ENCODE assay signal across 10 cellular contexts in genomic region chr19:678791-679388, GRCh38. TPM values are rescaled to one million over a fixed set of nuclear protein-coding genes. Genes with fewer than 3 reads are reported as not detected.
A peak's percentile ranks its signal among the peaks of the same experiment; 100 is the strongest.
DNase-seq lines count a peak whose midpoint lies in the region; ATAC-seq, FAIRE-seq and TF ChIP-seq lines count a peak whose summit lies in the region.
"Had no signal": no experiment of that assay in that cellular context is flagged by ENCODE, and none has a peak within 500 bp of the region (broad histone marks: within the 10 kb centered on the region; RNA-seq: fewer than 3 reads in every experiment).

No MANE protein-coding gene starts in this region.

- H3K4me3 ChIP-seq in AG04449 (ENCODE audit: low read depth, low read length) (peak overlapping the region; percentile 64), HUES6 (ENCODE audit: low read depth, low read length) (peak overlapping the region; percentile 78), K562 (peak overlapping the region; percentile 94), muscle layer of colon (ENCODE audit: low read depth in 1 of 2, low read length in 2 of 2) (peak overlapping the region in 1 of 2 donors; percentile 58)

- peaks cover 8% of the 10 kb centered on the region for H3K79me2 ChIP-seq in K562 (ENCODE audit: control insufficient read depth, insufficient read depth, low read length)

- 91% methylated on average over 14 of the region's 16 CpGs for WGBS in K562 (ENCODE audit: insufficient coverage, low coverage, missing lambda C conversion rate)

- no peak for FAIRE-seq in K562 (lab: Jason Lieb, UNC)
- FAIRE-seq: frontal cortex had no signal

- peak overlapping the region; percentile 80; the same call in 1 of the 2 replicates for H3K4me2 ChIP-seq in K562 (ENCODE audit: insufficient read depth, low read length)

- intact Hi-C loops in K562 (cut with micrococcal nuclease), result no loop called here

- peaks cover 10% of the 10 kb centered on the region for H3K9me1 ChIP-seq in K562 (ENCODE audit: control insufficient read depth, insufficient read depth, low read length)

- no peak for TF ChIP-seq RAD21 in K562 (CRISPR knock-in tag; conservative IDR thresholded peaks at IDR 0.05 in 1 of 2, IDR thresholded peaks at IDR 0.05 in 1 of 2)

- DNase-seq in AG04449 (ENCODE audit: low read depth, low spot score), result no peak
- DNase-seq in K562 (ENCODE audit: extremely low read depth in 1 of 4, low spot score in 3 of 4), result no peak
- no peak for DNase-seq in foreskin melanocyte

- ATAC-seq in K562 (no peak), GM18861 (IDR thresholded peaks at IDR 0.05; ENCODE audit: unreplicated experiment) (no peak), HG03045 (IDR thresholded peaks at IDR 0.05; ENCODE audit: unreplicated experiment) (no peak), GM18517 (IDR thresholded peaks at IDR 0.05; ENCODE audit: unreplicated experiment) (no peak)

- TF ChIP-seq CTCF in AG04449 (IDR thresholded peaks at IDR 0.05; ENCODE audit: insufficient read depth, low read length, missing control alignments), result no peak
- TF ChIP-seq CTCF in K562 (IDR thresholded peaks at IDR 0.05 in 2 of 3, conservative IDR thresholded peaks at IDR 0.05 in 1 of 3; ENCODE audit: insufficient read depth in 2 of 3, low read depth in 1 of 3, low read length in 3 of 3), result no peak

- no peaks in the 10 kb centered on the region for H3K9me3 ChIP-seq in HUES6 (ENCODE audit: control insufficient read depth, insufficient read depth, low read depth, low read length)
- no peaks in the 10 kb centered on the region for H3K9me3 ChIP-seq in K562 (replicated peaks; ENCODE audit: control insufficient read depth, insufficient read depth, low read depth, low read length)
- H3K9me3 ChIP-seq in muscle layer of colon (ENCODE audit: low read length), result no peaks in the 10 kb centered on the region

- CTCF ChIA-PET in AG04449 (lab: Yijun Ruan, JAX) (interaction anchor here (0.8 to 1.7 kb wide), 6 partner anchors 10 to 174 kb away, joined by 3 to 7 read pairs (median 4); partner anchors contain the start of gene RNF126), K562 (lab: Yijun Ruan, JAX; ENCODE audit: low intra/inter-chr PET ratio) (interaction anchor here (0.8 kb wide), 1 partner anchor 14 kb away, joined by 3 read pairs; no protein-coding TSS in a partner anchor)

- H3K27ac ChIP-seq in HUES6 (ENCODE audit: low read depth, low read length) (no peak overlapping the region), K562 (ENCODE audit: extremely low read depth, low read depth, low read length) (no peak overlapping the region), muscle layer of colon (ENCODE audit: low read depth, low read length) (peak overlapping the region; percentile 73)

- H2AFZ ChIP-seq in K562 (ENCODE audit: low read depth, low read length), result no peak overlapping the region

- no peak for TF ChIP-seq POLR2A in K562 (conservative IDR thresholded peaks at IDR 0.05)

- H3K36me3 ChIP-seq in HUES6 (ENCODE audit: control insufficient read depth, insufficient read depth, low read length) (no peaks in the 10 kb centered on the region), K562 (ENCODE audit: control insufficient read depth, insufficient read depth, low read length) (no peaks in the 10 kb centered on the region), muscle layer of colon (ENCODE audit: insufficient read depth, low read length) (no peaks in the 10 kb centered on the region)

- peaks cover 19% of the 10 kb centered on the region for H3K4me1 ChIP-seq in HUES6 (ENCODE audit: control insufficient read depth, insufficient read depth, low read length)
- peaks cover 5 to 83% of the 10 kb centered on the region in 2 experiments for H3K4me1 ChIP-seq in K562 (replicated peaks in 1 of 2; ENCODE audit: control insufficient read depth in 2 of 2, insufficient read depth in 2 of 2, low read length in 2 of 2)
- H3K4me1 ChIP-seq in muscle layer of colon (ENCODE audit: insufficient read depth, low read length), result peaks cover 21% of the 10 kb centered on the region

- peaks cover 32% of the 10 kb centered on the region for H3K27me3 ChIP-seq in HUES6 (ENCODE audit: control insufficient read depth, insufficient read depth, low read length)
- no peaks in the 10 kb centered on the region; a peak in 1 of 5 replicates for H3K27me3 ChIP-seq in K562 (ENCODE audit: control insufficient read depth in 2 of 2, insufficient read depth in 2 of 2, low read length in 2 of 2)
- H3K27me3 ChIP-seq in muscle layer of colon (ENCODE audit: control insufficient read depth in 1 of 2, insufficient read depth in 2 of 2, low read length in 2 of 2), result peaks cover 0 to 6% of the 10 kb centered on the region in 2 donors

- no peak overlapping the region for H3K9ac ChIP-seq in HUES6 (ENCODE audit: low read length)
- peak overlapping the region; percentile 82 to 97; a peak in 3 of 4 replicates for H3K9ac ChIP-seq in K562 (ENCODE audit: insufficient read depth in 1 of 2, low read depth in 2 of 2, low read length in 2 of 2)
- H3K9ac ChIP-seq in muscle layer of colon (ENCODE audit: low read length), result peak overlapping the region; percentile 53

- POLR2A ChIA-PET in AG04449 (lab: Yijun Ruan, JAX), result interaction anchor here (0.9 kb wide), 1 partner anchor 37 kb away, joined by 3 read pairs; no protein-coding TSS in a partner anchor
- POLR2A ChIA-PET in K562 (lab: Yijun Ruan, JAX), result interaction anchor here (1.2 to 1.3 kb wide), 2 partner anchors 16 to 25 kb away, joined by 3 to 5 read pairs; partner anchors contain the start of gene RNF126

- in situ Hi-C loops in K562 (cut with MboI), result no loop called here

- no peak for TF ChIP-seq EP300 in K562 (IDR thresholded peaks at IDR 0.05; ENCODE audit: low read length)

- no TSS peak for BruUV-seq in K562 (replicated peaks; lab: Mats Ljungman, UMichigan)

- H4K20me1 ChIP-seq in K562 (replicated peaks; ENCODE audit: control insufficient read depth, insufficient read depth, low read length), result no peaks in the 10 kb centered on the region

RNA-seq across cellular contexts. Expression of gene FSTL3, which starts 2.7 kb away (rescaled TPM):
- 3.0 and 7.7 TPM in 2 replicates for total RNA-seq in K562 (2011; cell fraction: chromatin; rRNA removed; ENCODE audit: low replicate concordance)
- 9.3 and 12.7 TPM in 2 replicates for total RNA-seq in K562 (2011; cell fraction: nucleolus; rRNA removed)
- total RNA-seq in K562 (2011; cell fraction: nucleoplasm; rRNA removed), result 5.3 and 7.4 TPM in 2 replicates
- total RNA-seq in K562 (2014; rRNA removed) (5.3 and 7.8 TPM in 2 replicates), K562 (2014; rRNA removed; fragmentation: Illumina TruSeq; extraction: Trizol) (1.3 and 2.0 TPM in 2 replicates), K562 (2015; rRNA removed; fragmentation: Illumina TruSeq; extraction: Trizol) (4.5 and 4.6 TPM in 2 replicates), K562 (2021) (5.7 and 6.6 TPM in 2 replicates)
- polyA plus RNA-seq in K562 (2011; rRNA removed) (3.9 and 5.2 TPM in 2 replicates), K562 (2014; fragmentation: Illumina TruSeq; extraction: Trizol) (2.2 and 4.6 TPM in 2 replicates), K562 (2014; fragmentation: Nextera tagmentation; extraction: Ambion mirVana) (under 1 TPM in 1 of 2 experiments, not detected in 1; 0.35 TPM), K562 (2014; rRNA removed) (6.8 and 8.0 TPM in 2 replicates)
- 8.1 and 20.9 TPM in 2 replicates for polyA plus RNA-seq in K562 (2011; cell fraction: cytosol; rRNA removed)
- 26.1 and 42.9 TPM in 2 replicates for polyA plus RNA-seq in K562 (2011; cell fraction: nucleus; rRNA removed)
- polyA plus RNA-seq in K562 (2012), result 7.1 and 8.8 TPM in 2 replicates
- polyA minus RNA-seq in K562 (2011; rRNA and poly(A)+ RNA removed), result 2.2 and 2.9 TPM in 2 replicates
- polyA minus RNA-seq in K562 (2011; cell fraction: cytosol; rRNA and poly(A)+ RNA removed), result 5.1 and 7.8 TPM in 2 replicates
- 3.2 and 4.0 TPM in 2 replicates for polyA minus RNA-seq in K562 (2011; cell fraction: nucleus; rRNA and poly(A)+ RNA removed)

RNA-seq across cellular contexts. Expression of gene RNF126, which starts 15.9 kb away (rescaled TPM):
- 35.2 and 104 TPM in 2 replicates for total RNA-seq in K562 (2011; cell fraction: chromatin; rRNA removed; ENCODE audit: low replicate concordance)
- 88.7 and 118 TPM in 2 replicates for total RNA-seq in K562 (2011; cell fraction: nucleolus; rRNA removed)
- total RNA-seq in K562 (2011; cell fraction: nucleoplasm; rRNA removed), result 57.0 and 58.7 TPM in 2 replicates
- 101 and 128 TPM in 2 replicates for total RNA-seq in K562 (2014; rRNA removed)
- total RNA-seq in K562 (2014; rRNA removed; fragmentation: Illumina TruSeq; extraction: Trizol), result 6.6 and 7.6 TPM in 2 replicates
- total RNA-seq in K562 (2015; rRNA removed; fragmentation: Illumina TruSeq; extraction: Trizol), result 26.2 and 31.8 TPM in 2 replicates
- 85.7 and 95.8 TPM in 2 replicates for total RNA-seq in K562 (2021)
- 6.5 and 12.3 TPM in 2 replicates for polyA plus RNA-seq in K562 (2011; rRNA removed)
- 22.5 and 58.3 TPM in 2 replicates for polyA plus RNA-seq in K562 (2011; cell fraction: cytosol; rRNA removed)
- polyA plus RNA-seq in K562 (2011; cell fraction: nucleus; rRNA removed), result 48.9 and 104 TPM in 2 replicates
- polyA plus RNA-seq in K562 (2012), result 65.9 and 76.9 TPM in 2 replicates
- polyA plus RNA-seq in K562 (2014; fragmentation: Illumina TruSeq; extraction: Trizol), result 9.1 and 34.6 TPM in 2 replicates
- polyA plus RNA-seq in K562 (2014; fragmentation: Nextera tagmentation; extraction: Ambion mirVana), result under 1 TPM; 0.27 to 0.36 TPM
- polyA plus RNA-seq in K562 (2014; rRNA removed), result 79.0 and 87.6 TPM in 2 replicates
- polyA minus RNA-seq in K562 (2011; rRNA and poly(A)+ RNA removed), result 1.7 and 4.6 TPM in 2 replicates
- polyA minus RNA-seq in K562 (2011; cell fraction: cytosol; rRNA and poly(A)+ RNA removed), result 20.2 and 32.4 TPM in 2 replicates
- 34.3 and 38.8 TPM in 2 replicates for polyA minus RNA-seq in K562 (2011; cell fraction: nucleus; rRNA and poly(A)+ RNA removed)

RNA-seq across cellular contexts. Expression of gene PRSS57, which starts 16.4 kb away (rescaled TPM):
- not detected in 2 replicates for total RNA-seq in K562 (2011; cell fraction: chromatin; rRNA removed; ENCODE audit: low replicate concordance)
- total RNA-seq in K562 (2011; cell fraction: nucleolus; rRNA removed), result 0.50 and 1.1 TPM in 2 replicates
- total RNA-seq in K562 (2011; cell fraction: nucleoplasm; rRNA removed), result 0.37 TPM in 1 of 2 replicates, not detected in the other
- total RNA-seq in K562 (2014; rRNA removed) (1.9 and 2.0 TPM in 2 replicates), K562 (2014; rRNA removed; fragmentation: Illumina TruSeq; extraction: Trizol) (not detected in 2 replicates), K562 (2015; rRNA removed; fragmentation: Illumina TruSeq; extraction: Trizol) (2.5 and 3.0 TPM in 2 replicates), K562 (2021) (1.0 and 2.0 TPM in 2 replicates)
- polyA plus RNA-seq in K562 (2011; rRNA removed) (0.22 and 0.49 TPM in 2 replicates), K562 (2014; fragmentation: Illumina TruSeq; extraction: Trizol) (0.86 TPM in 1 of 2 replicates, not detected in the other), K562 (2014; fragmentation: Nextera tagmentation; extraction: Ambion mirVana) (under 1 TPM in 1 of 2 experiments, not detected in 1; 0.06 TPM), K562 (2014; rRNA removed) (1.5 TPM in 2 replicates)
- polyA plus RNA-seq in K562 (2011; cell fraction: cytosol; rRNA removed), result 0.53 and 2.1 TPM in 2 replicates
- 0.34 and 0.37 TPM in 2 replicates for polyA plus RNA-seq in K562 (2011; cell fraction: nucleus; rRNA removed)
- 4.0 and 26.3 TPM in 2 replicates for polyA plus RNA-seq in K562 (2012)
- polyA minus RNA-seq in K562 (2011; rRNA and poly(A)+ RNA removed), result not detected in 2 replicates
- polyA minus RNA-seq in K562 (2011; cell fraction: cytosol; rRNA and poly(A)+ RNA removed), result not detected in 2 replicates
- polyA minus RNA-seq in K562 (2011; cell fraction: nucleus; rRNA and poly(A)+ RNA removed), result not detected in 2 replicates
- total RNA-seq: frontal cortex; T-helper 1 cell treated with Interleukin-12 subunit alpha and Interleukin-12 subunit beta and Interleukin-4 antibody, amounts not matched to agents 30 ng/mL and 1 ng/mL, for 36 hours had no signal

RNA-seq across cellular contexts. Expression of gene PALM, which starts 29.8 kb away (rescaled TPM):
- 4.4 and 8.7 TPM in 2 replicates for total RNA-seq in K562 (2011; cell fraction: chromatin; rRNA removed; ENCODE audit: low replicate concordance)
- total RNA-seq in K562 (2011; cell fraction: nucleolus; rRNA removed), result 4.2 and 5.2 TPM in 2 replicates
- total RNA-seq in K562 (2011; cell fraction: nucleoplasm; rRNA removed), result 2.3 and 6.4 TPM in 2 replicates
- 2.6 and 3.3 TPM in 2 replicates for total RNA-seq in K562 (2014; rRNA removed)
- total RNA-seq in K562 (2014; rRNA removed; fragmentation: Illumina TruSeq; extraction: Trizol), result 0.51 and 0.73 TPM in 2 replicates
- 1.6 and 1.8 TPM in 2 replicates for total RNA-seq in K562 (2015; rRNA removed; fragmentation: Illumina TruSeq; extraction: Trizol)
- 6.6 and 6.9 TPM in 2 replicates for total RNA-seq in K562 (2021)
- polyA plus RNA-seq in K562 (2011; rRNA removed), result 2.4 and 2.8 TPM in 2 replicates
- polyA plus RNA-seq in K562 (2011; cell fraction: cytosol; rRNA removed), result 2.4 and 5.7 TPM in 2 replicates
- polyA plus RNA-seq in K562 (2011; cell fraction: nucleus; rRNA removed), result 2.8 and 5.3 TPM in 2 replicates
- polyA plus RNA-seq in K562 (2012), result 3.7 and 10.5 TPM in 2 replicates
- 1.7 and 3.0 TPM in 2 replicates for polyA plus RNA-seq in K562 (2014; fragmentation: Illumina TruSeq; extraction: Trizol)
- under 1 TPM; 0.04 to 0.08 TPM for polyA plus RNA-seq in K562 (2014; fragmentation: Nextera tagmentation; extraction: Ambion mirVana)
- polyA plus RNA-seq in K562 (2014; rRNA removed), result 2.1 and 3.3 TPM in 2 replicates
- polyA minus RNA-seq in K562 (2011; rRNA and poly(A)+ RNA removed), result 0.45 and 1.0 TPM in 2 replicates
- 8.5 and 10.1 TPM in 2 replicates for polyA minus RNA-seq in K562 (2011; cell fraction: cytosol; rRNA and poly(A)+ RNA removed)
- 1.3 and 2.2 TPM in 2 replicates for polyA minus RNA-seq in K562 (2011; cell fraction: nucleus; rRNA and poly(A)+ RNA removed)
- total RNA-seq: T-helper 1 cell treated with Interleukin-12 subunit alpha and Interleukin-12 subunit beta and Interleukin-4 antibody, amounts not matched to agents 30 ng/mL and 1 ng/mL, for 36 hours had no signal

RNA-seq across cellular contexts. Expression of gene FGF22, which starts 39.2 kb away (rescaled TPM):
- total RNA-seq in K562 (2011; cell fraction: chromatin; rRNA removed; ENCODE audit: low replicate concordance), result 2.3 and 4.6 TPM in 2 replicates
- 3.2 and 3.7 TPM in 2 replicates for total RNA-seq in K562 (2011; cell fraction: nucleolus; rRNA removed)
- total RNA-seq in K562 (2011; cell fraction: nucleoplasm; rRNA removed), result 2.6 and 4.0 TPM in 2 replicates
- total RNA-seq in K562 (2014; rRNA removed) (0.49 and 1.7 TPM in 2 replicates), K562 (2014; rRNA removed; fragmentation: Illumina TruSeq; extraction: Trizol) (not detected in 2 replicates), K562 (2015; rRNA removed; fragmentation: Illumina TruSeq; extraction: Trizol) (0.25 TPM in 1 of 2 replicates, not detected in the other), K562 (2021) (0.58 and 0.86 TPM in 2 replicates)
- polyA plus RNA-seq in K562 (2011; rRNA removed) (0.14 and 0.24 TPM in 2 replicates), K562 (2014; fragmentation: Illumina TruSeq; extraction: Trizol) (0.14 TPM in 1 of 2 replicates, not detected in the other), K562 (2014; fragmentation: Nextera tagmentation; extraction: Ambion mirVana) (not detected), K562 (2014; rRNA removed) (1.6 and 2.2 TPM in 2 replicates)
- polyA plus RNA-seq in K562 (2011; cell fraction: cytosol; rRNA removed), result 0.18 and 0.34 TPM in 2 replicates
- polyA plus RNA-seq in K562 (2011; cell fraction: nucleus; rRNA removed), result 1.5 and 3.3 TPM in 2 replicates
- 0.60 and 0.89 TPM in 2 replicates for polyA plus RNA-seq in K562 (2012)
- polyA minus RNA-seq in K562 (2011; rRNA and poly(A)+ RNA removed), result not detected in 2 replicates
- not detected in 2 replicates for polyA minus RNA-seq in K562 (2011; cell fraction: cytosol; rRNA and poly(A)+ RNA removed)
- polyA minus RNA-seq in K562 (2011; cell fraction: nucleus; rRNA and poly(A)+ RNA removed), result 0.33 and 0.40 TPM in 2 replicates
- total RNA-seq: T-helper 1 cell treated with Interleukin-12 subunit alpha and Interleukin-12 subunit beta and Interleukin-4 antibody, amounts not matched to agents 30 ng/mL and 1 ng/mL, for 36 hours had no signal
